In the genomic region with DNA sequence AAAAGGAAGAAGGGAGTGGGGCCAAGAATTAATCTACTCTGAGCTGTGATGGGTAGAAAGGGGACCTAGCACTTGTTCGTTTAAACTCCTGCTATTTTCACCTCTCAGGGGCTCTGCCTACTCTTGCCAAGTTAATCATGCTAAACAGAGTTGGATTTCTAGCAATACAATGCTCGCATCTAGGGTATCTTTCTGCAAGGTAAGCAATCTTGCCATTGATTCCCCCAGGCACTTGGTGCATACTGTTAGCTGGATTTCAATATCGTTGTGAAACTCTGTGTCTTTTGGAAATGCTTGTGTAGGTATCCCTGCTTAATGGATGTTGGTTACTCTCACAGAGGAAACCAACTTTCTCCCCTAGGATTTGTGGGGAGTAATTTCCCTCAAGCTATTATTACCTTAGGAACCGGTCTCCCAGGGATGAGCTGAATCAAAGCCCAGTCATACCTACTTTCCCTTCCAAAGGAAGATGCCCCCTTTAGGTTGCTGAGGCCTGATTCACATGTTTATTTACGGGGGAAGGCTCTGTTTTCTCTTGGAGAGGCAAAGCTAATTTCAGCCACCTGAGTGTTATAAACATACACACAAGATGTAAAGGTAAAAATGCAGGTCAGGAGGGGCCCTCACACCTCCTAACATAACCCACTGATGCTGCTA, we compare ENCODE assay signal across 33 cellular contexts.
"Had no signal": no experiment of that assay in that cellular context is flagged by ENCODE, and none has a peak within 500 bp of the region (broad histone marks: within the 10 kb centered on the region; RNA-seq: fewer than 3 reads in every experiment).

No MANE protein-coding gene starts in this region.

- H3K27me3 ChIP-seq: ascending aorta, neutrophil, ovary, thyroid gland, upper lobe of left lung, vagina had no signal

- H3K27ac Mint-ChIP-seq: activated CD4-positive, alpha-beta memory T cell treated with anti-CD3 and anti-CD28 coated beads for 36 hours; activated CD4-positive, alpha-beta T cell treated with anti-CD3 and anti-CD28 coated beads, Interleukin-2, amount 10 ng/mL, durations not matched to agents 24 days and 14 days; activated naive CD4-positive, alpha-beta T cell treated with anti-CD3 and anti-CD28 coated beads, Interleukin-2, amount 10 ng/mL, durations not matched to agents 7 days and 5 days; activated naive CD8-positive, alpha-beta T cell treated with anti-CD3 and anti-CD28 coated beads, Interleukin-2, amount 10 ng/mL, durations not matched to agents 7 days and 5 days; activated T-helper 1 cell treated with anti-CD3 and anti-CD28 coated beads, Interleukin-12 subunit alpha, Interleukin-12 subunit beta, Interleukin-2, Interleukin-4 antibody, amounts not matched to agents 30 ng/mL and 10 ng/mL and 1 ng/mL, durations not matched to agents 14 hours and 24 hours and 36 hours; mesothelial cell of epicardium; nephron progenitor cell; progenitor cell of endocrine pancreas; stimulated activated memory B cell treated with anti-CD40 and anti-IgM and Interleukin-4, amounts not matched to agents 10 μg/mL and 1 μg/mL and 100 μg/mL, for 72 hours; stimulated activated naive CD8-positive, alpha-beta T cell treated with anti-CD3 and anti-CD28 coated beads, Interleukin-15, amount 100 ng/mL, for 72 hours; T-helper 17 cell had no signal

- H3K4me1 Mint-ChIP-seq: activated naive CD4-positive, alpha-beta T cell treated with anti-CD3 and anti-CD28 coated beads, Interleukin-2, amount 10 ng/mL, durations not matched to agents 7 days and 5 days; activated naive CD8-positive, alpha-beta T cell treated with anti-CD3 and anti-CD28 coated beads, Interleukin-2, amount 10 ng/mL, durations not matched to agents 7 days and 5 days; mesothelial cell of epicardium; naive B cell; stimulated activated memory B cell treated with anti-CD40 and anti-IgM and Interleukin-4, amounts not matched to agents 10 μg/mL and 1 μg/mL and 100 μg/mL, for 72 hours; stimulated activated naive CD8-positive, alpha-beta T cell treated with anti-CD3 and anti-CD28 coated beads, Interleukin-15, amount 100 ng/mL, for 72 hours; T-helper 17 cell had no signal

- H3K4me1 ChIP-seq: ascending aorta, esophagus squamous epithelium, thyroid gland, upper lobe of left lung, vagina had no signal

- H3K4me3 ChIP-seq: ascending aorta, esophagus squamous epithelium, ovary, skin epidermis, thyroid gland, upper lobe of left lung, vagina had no signal

- H3K36me3 Mint-ChIP-seq: activated CD4-positive, alpha-beta memory T cell treated with anti-CD3 and anti-CD28 coated beads for 36 hours; activated naive CD8-positive, alpha-beta T cell treated with anti-CD3 and anti-CD28 coated beads, Interleukin-2, amount 10 ng/mL, durations not matched to agents 7 days and 5 days; brain; mesothelial cell of epicardium; naive B cell; stimulated activated memory B cell treated with anti-CD40 and anti-IgM and Interleukin-4, amounts not matched to agents 10 μg/mL and 1 μg/mL and 100 μg/mL, for 72 hours had no signal

- H3K27ac ChIP-seq: ascending aorta, epithelial cell of prostate, esophagus squamous epithelium, neutrophil, ovary, skin epidermis, thyroid gland, upper lobe of left lung, vagina, WERI-Rb-1 had no signal

- ATAC-seq: sciatic nerve; stimulated activated memory B cell treated with anti-CD40 and anti-IgM and Interleukin-4, amounts not matched to agents 10 μg/mL and 1 μg/mL and 100 μg/mL, for 72 hours; stimulated activated naive CD8-positive, alpha-beta T cell treated with anti-CD3 and anti-CD28 coated beads, Interleukin-15, amount 100 ng/mL, for 72 hours; T-helper 17 cell had no signal

- H3K27me3 Mint-ChIP-seq: brain; stimulated activated naive CD8-positive, alpha-beta T cell treated with anti-CD3 and anti-CD28 coated beads, Interleukin-15, amount 100 ng/mL, for 72 hours; T-helper 17 cell had no signal

- DNase-seq: activated CD4-positive, alpha-beta memory T cell treated with anti-CD3 and anti-CD28 coated beads for 36 hours; activated CD4-positive, alpha-beta T cell treated with anti-CD3 and anti-CD28 coated beads, Interleukin-2, amount 10 ng/mL, durations not matched to agents 24 days and 14 days; activated CD4-positive, CD25-positive, alpha-beta regulatory T cell treated with anti-CD3 and anti-CD28 coated beads, Interleukin-2, amount 50 U/mL, for 72 hours; activated CD8-positive, alpha-beta memory T cell treated with anti-CD3 and anti-CD28 coated beads, Interleukin-2, amount 50 U/mL, for 4 hours; activated gamma-delta T cell; activated naive CD4-positive, alpha-beta T cell treated with anti-CD3 and anti-CD28 coated beads, Interleukin-2, amount 10 ng/mL, durations not matched to agents 7 days and 5 days; activated naive CD8-positive, alpha-beta T cell treated with anti-CD3 and anti-CD28 coated beads, Interleukin-2, amount 10 ng/mL, durations not matched to agents 7 days and 5 days; activated T-cell treated with anti-CD3 and anti-CD28 coated beads, Interleukin-2, amount 50 U/mL, for 1 hour; caudate nucleus; esophagus squamous epithelium; naive B cell; nephron progenitor cell; ovary; stimulated activated CD4-positive, alpha-beta T cell treated with anti-CD3 and anti-CD28 coated beads, Interleukin-4, amount 100 ng/mL, for 4 hours; stimulated activated CD8-positive, alpha-beta memory T cell treated with anti-CD3 and anti-CD28 coated beads, Interleukin-4, amount 100 ng/mL, for 48 hours; stimulated activated naive CD8-positive, alpha-beta T cell treated with anti-CD3 and anti-CD28 coated beads, Interleukin-15, amount 100 ng/mL, for 72 hours; substantia nigra; T-helper 17 cell; T1000; thyroid gland; upper lobe of left lung had no signal

- H3K9me3 ChIP-seq: ascending aorta, esophagus squamous epithelium, neutrophil, ovary, thyroid gland, upper lobe of left lung, vagina had no signal

- H3K9me3 Mint-ChIP-seq: activated CD4-positive, alpha-beta memory T cell treated with anti-CD3 and anti-CD28 coated beads for 36 hours; activated naive CD4-positive, alpha-beta T cell treated with anti-CD3 and anti-CD28 coated beads, Interleukin-2, amount 10 ng/mL, durations not matched to agents 7 days and 5 days; activated T-helper 1 cell treated with anti-CD3 and anti-CD28 coated beads, Interleukin-12 subunit alpha, Interleukin-12 subunit beta, Interleukin-2, Interleukin-4 antibody, amounts not matched to agents 30 ng/mL and 10 ng/mL and 1 ng/mL, durations not matched to agents 14 hours and 24 hours and 36 hours; brain; mesothelial cell of epicardium; naive B cell; nephron progenitor cell; stimulated activated memory B cell treated with anti-CD40 and anti-IgM and Interleukin-4, amounts not matched to agents 10 μg/mL and 1 μg/mL and 100 μg/mL, for 72 hours; stimulated activated naive CD8-positive, alpha-beta T cell treated with anti-CD3 and anti-CD28 coated beads, Interleukin-15, amount 100 ng/mL, for 72 hours had no signal

- H3K4me3 Mint-ChIP-seq: activated CD4-positive, alpha-beta memory T cell treated with anti-CD3 and anti-CD28 coated beads for 36 hours; activated CD4-positive, alpha-beta T cell treated with anti-CD3 and anti-CD28 coated beads, Interleukin-2, amount 10 ng/mL, durations not matched to agents 24 days and 14 days; activated naive CD4-positive, alpha-beta T cell treated with anti-CD3 and anti-CD28 coated beads, Interleukin-2, amount 10 ng/mL, durations not matched to agents 7 days and 5 days; activated naive CD8-positive, alpha-beta T cell treated with anti-CD3 and anti-CD28 coated beads, Interleukin-2, amount 10 ng/mL, durations not matched to agents 7 days and 5 days; activated T-helper 1 cell treated with anti-CD3 and anti-CD28 coated beads, Interleukin-12 subunit alpha, Interleukin-12 subunit beta, Interleukin-2, Interleukin-4 antibody, amounts not matched to agents 30 ng/mL and 10 ng/mL and 1 ng/mL, durations not matched to agents 14 hours and 24 hours and 36 hours; brain; mesothelial cell of epicardium; naive B cell; nephron progenitor cell; stimulated activated memory B cell treated with anti-CD40 and anti-IgM and Interleukin-4, amounts not matched to agents 10 μg/mL and 1 μg/mL and 100 μg/mL, for 72 hours; stimulated activated naive CD8-positive, alpha-beta T cell treated with anti-CD3 and anti-CD28 coated beads, Interleukin-15, amount 100 ng/mL, for 72 hours; T-helper 17 cell had no signal

- H3K36me3 ChIP-seq: ascending aorta, esophagus squamous epithelium, neutrophil, ovary, thyroid gland, upper lobe of left lung, vagina, WERI-Rb-1 had no signal
